12 cellular contexts compared by ENCODE assay signal in the genomic region with DNA sequence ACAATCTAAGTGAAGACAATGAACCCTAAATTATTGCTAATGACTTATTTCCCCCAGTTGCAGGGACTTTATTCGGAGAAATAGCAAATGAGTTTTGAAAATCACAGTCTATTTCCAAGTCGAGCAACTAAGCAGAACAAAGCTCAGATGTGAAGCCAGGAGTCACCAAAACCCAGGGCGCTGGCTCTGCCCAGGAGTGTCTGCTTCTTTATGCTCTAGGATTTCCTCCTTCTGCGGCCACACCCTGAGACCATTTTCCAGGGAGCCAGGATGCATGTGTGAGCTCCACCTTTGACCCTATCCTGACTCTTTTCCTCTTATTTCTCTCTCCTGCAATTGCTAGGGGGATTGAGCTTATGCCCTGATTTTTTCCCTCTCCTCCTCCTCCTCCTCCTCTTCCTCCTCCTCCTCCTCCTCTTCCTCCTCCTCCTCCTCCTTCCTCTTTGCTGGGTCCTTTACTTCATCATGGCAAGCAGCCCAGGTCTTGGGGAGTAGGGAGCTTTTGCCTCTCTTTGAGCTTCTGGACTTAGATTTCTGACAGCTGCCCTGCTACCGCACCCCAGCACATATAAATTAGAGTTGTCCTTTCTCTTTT.
"Had no signal": no experiment of that assay in that cellular context is flagged by ENCODE, and none has a peak within 500 bp of the region (broad histone marks: within the 10 kb centered on the region; RNA-seq: fewer than 3 reads in every experiment).

No MANE protein-coding gene starts in this region.

- H3K9me3 Mint-ChIP-seq: activated naive CD8-positive, alpha-beta T cell treated with anti-CD3 and anti-CD28 coated beads, Interleukin-2, amount 10 ng/mL, durations not matched to agents 7 days and 5 days had no signal

- ATAC-seq: sciatic nerve had no signal

- DNase-seq: activated CD4-positive, alpha-beta T cell treated with anti-CD3 and anti-CD28 coated beads for 1 hour; activated CD4-positive, alpha-beta T cell treated with anti-CD3 and anti-CD28 coated beads, Interleukin-2, amount 50 U/mL, for 48 hours; activated gamma-delta T cell treated with Interleukin-2 at 50 U/mL for 16 hours; activated naive CD8-positive, alpha-beta T cell treated with anti-CD3 and anti-CD28 coated beads, Interleukin-2, amount 10 ng/mL, durations not matched to agents 7 days and 5 days; activated T-cell treated with anti-CD3 and anti-CD28 coated beads, Interleukin-2, amount 50 U/mL, for 48 hours; anterior cingulate cortex; kidney; occipital lobe; stimulated activated CD4-positive, alpha-beta T cell treated with anti-CD3 and anti-CD28 coated beads, Interleukin-2, amount 100 ng/mL, for 24 hours; stimulated activated naive CD4-positive, alpha-beta T cell treated with Interleukin-2 at 50 U/mL for 16 hours had no signal

- H3K27ac Mint-ChIP-seq: activated naive CD8-positive, alpha-beta T cell treated with anti-CD3 and anti-CD28 coated beads, Interleukin-2, amount 10 ng/mL, durations not matched to agents 7 days and 5 days; progenitor cell of endocrine pancreas had no signal

- H3K36me3 Mint-ChIP-seq: activated naive CD8-positive, alpha-beta T cell treated with anti-CD3 and anti-CD28 coated beads, Interleukin-2, amount 10 ng/mL, durations not matched to agents 7 days and 5 days had no signal
